Comparison of ENCODE assay signal across 25 cellular contexts in genomic region chr18:3872651-3873050, GRCh38.
DNase-seq lines count a peak whose midpoint lies in the region; ATAC-seq and TF ChIP-seq lines count a peak whose summit lies in the region.
"Had no signal": no experiment of that assay in that cellular context is flagged by ENCODE, and none has a peak within 500 bp of the region (broad histone marks: within the 10 kb centered on the region; RNA-seq: fewer than 3 reads in every experiment).

No MANE protein-coding gene starts in this region.

- H3K56ac ChIP-seq in IMR-90 (ENCODE audit: extremely low read depth, insufficient read depth, low read length), result no peak overlapping the region

- no peaks in the 10 kb centered on the region for H3K9me1 ChIP-seq in IMR-90 (ENCODE audit: insufficient read depth, low read length)

- no peak overlapping the region for H3K23ac ChIP-seq in IMR-90 (ENCODE audit: low read depth, low read length)

- H2BK20ac ChIP-seq in IMR-90 (ENCODE audit: low read depth, low read length), result no peak overlapping the region

- H3K9ac ChIP-seq in IMR-90 (ENCODE audit: low read depth, low read length) (no peak overlapping the region; the same call in 1 of the 2 replicates), SK-N-MC (ENCODE audit: insufficient read length) (peak overlapping the region; percentile 57), colonic mucosa (ENCODE audit: low read depth in 2 of 2, low read length in 2 of 2) (no peak overlapping the region)

- ATAC-seq in IMR-90 (ENCODE audit: low read depth) (no peak), upper lobe of right lung (no peak)
- ATAC-seq: effector memory CD8-positive, alpha-beta T cell; left lobe of liver had no signal

- no peak overlapping the region for H2BK120ac ChIP-seq in IMR-90 (ENCODE audit: low read depth, low read length)

- peak overlapping the region; percentile 88 for H3K27ac ChIP-seq in A673 (ENCODE audit: low read depth, low read length, poor library complexity, severe bottlenecking)
- no peak overlapping the region for H3K27ac ChIP-seq in IMR-90 (ENCODE audit: insufficient read depth, low read length)
- H3K27ac ChIP-seq in SK-N-MC, result peak overlapping the region; percentile 70
- H3K27ac ChIP-seq in upper lobe of right lung, result no peak overlapping the region
- no peak overlapping the region for H3K27ac ChIP-seq in colonic mucosa
- H3K27ac ChIP-seq: sigmoid colon, suprapubic skin, WERI-Rb-1 had no signal

- peaks cover 25% of the 10 kb centered on the region for H3K27me3 Mint-ChIP-seq in activated T-helper 2 cell treated with anti-CD3 and anti-CD28 coated beads, Interferon-gamma antibody, Interleukin-2, Interleukin-4, amounts not matched to agents 10 μg/mL and 5 μg/mL and 100 μg/mL, durations not matched to agents 14 hours and 24 hours and 36 hours (ENCODE audit: low read depth)

- no peak overlapping the region; a peak in 1 of 4 replicates for H4K8ac ChIP-seq in IMR-90 (ENCODE audit: low read depth in 2 of 2, low read length in 2 of 2)

- H3K14ac ChIP-seq in IMR-90 (replicated peaks; ENCODE audit: low read depth, low read length), result no peak overlapping the region

- intact Hi-C loops in A673 (cut with micrococcal nuclease; ENCODE audit: unreplicated experiment), result loop anchor here (1.0 to 5.0 kb wide), 3 partner anchors 123 to 270 kb away; no protein-coding TSS in a partner anchor
- intact Hi-C loops in IMR-90 (cut with micrococcal nuclease), result loop anchor here (1.0 to 5.0 kb wide), 5 partner anchors 123 to 590 kb away; partner anchors contain the start of gene TGIF1
- intact Hi-C loops in upper lobe of right lung (cut with DNase I), result no loop called here
- intact Hi-C loops in colonic mucosa (cut with DNase I), result loop anchor here (5.0 kb wide), 1 partner anchor 170 kb away; no protein-coding TSS in a partner anchor
- intact Hi-C loops in activated T-helper 2 cell treated with anti-CD3 and anti-CD28 coated beads, Interferon-gamma antibody, Interleukin-2, Interleukin-4, amounts not matched to agents 10 μg/mL and 5 μg/mL and 100 μg/mL, durations not matched to agents 14 hours and 24 hours and 36 hours (cut with micrococcal nuclease), result no loop called here

- H4K5ac ChIP-seq in IMR-90 (ENCODE audit: low read depth, low read length), result no peak overlapping the region; the same call in 1 of the 2 replicates

- no peak for TF ChIP-seq CTCF in A673 (conservative IDR thresholded peaks at IDR 0.05; ENCODE audit: low read depth, low read length)
- no peak for TF ChIP-seq CTCF in IMR-90 (conservative IDR thresholded peaks at IDR 0.05; ENCODE audit: low read depth, low read length)
- TF ChIP-seq CTCF in epithelial cell of proximal tubule (conservative IDR thresholded peaks at IDR 0.05; ENCODE audit: low read depth, low read length), result no peak
- no peak for TF ChIP-seq CTCF in upper lobe of right lung (IDR thresholded peaks at IDR 0.05)
- no peak for TF ChIP-seq CTCF in colonic mucosa (IDR thresholded peaks at IDR 0.05)

- H3K4me2 ChIP-seq in IMR-90 (ENCODE audit: low read depth, low read length), result peak overlapping the region; percentile 25; the same call in 1 of the 2 replicates

- H3K4me3 ChIP-seq in A673 (ENCODE audit: low read depth, low read length, poor library complexity, severe bottlenecking) (peak overlapping the region; percentile 49), IMR-90 (ENCODE audit: insufficient read depth, low read depth, low read length) (no peak overlapping the region), SK-N-MC (peak overlapping the region; percentile 68), epithelial cell of proximal tubule (ENCODE audit: low read depth, low read length) (peak overlapping the region; percentile 65), upper lobe of right lung (no peak overlapping the region), colonic mucosa (no peak overlapping the region)
- H3K4me3 ChIP-seq: sigmoid colon, suprapubic skin had no signal

- peak overlapping the region; percentile 39 for H3K18ac ChIP-seq in IMR-90 (ENCODE audit: low read depth, low read length)

- H3K4me1 Mint-ChIP-seq in activated T-helper 2 cell treated with anti-CD3 and anti-CD28 coated beads, Interferon-gamma antibody, Interleukin-2, Interleukin-4, amounts not matched to agents 10 μg/mL and 5 μg/mL and 100 μg/mL, durations not matched to agents 14 hours and 24 hours and 36 hours (ENCODE audit: low read depth), result no peaks in the 10 kb centered on the region

- H3K9me3 ChIP-seq in A673 (ENCODE audit: low read depth, low read length, poor library complexity, severe bottlenecking), result no peaks in the 10 kb centered on the region
- no peaks in the 10 kb centered on the region for H3K9me3 ChIP-seq in IMR-90 (ENCODE audit: control insufficient read depth, insufficient read depth, low read length)
- no peaks in the 10 kb centered on the region for H3K9me3 ChIP-seq in SK-N-MC (ENCODE audit: low read depth, low read length)
- H3K9me3 ChIP-seq in upper lobe of right lung, result no peaks in the 10 kb centered on the region
- no peaks in the 10 kb centered on the region for H3K9me3 ChIP-seq in colonic mucosa
- H3K9me3 ChIP-seq: sigmoid colon, suprapubic skin had no signal

- H4K20me1 ChIP-seq in IMR-90 (ENCODE audit: insufficient read depth, low read length), result no peaks in the 10 kb centered on the region

- H3K4me3 Mint-ChIP-seq in activated T-helper 2 cell treated with anti-CD3 and anti-CD28 coated beads, Interferon-gamma antibody, Interleukin-2, Interleukin-4, amounts not matched to agents 10 μg/mL and 5 μg/mL and 100 μg/mL, durations not matched to agents 14 hours and 24 hours and 36 hours (ENCODE audit: low read depth), result no peak overlapping the region
- H3K4me3 Mint-ChIP-seq: CD4-positive, alpha-beta T cell; effector memory CD8-positive, alpha-beta T cell; T-helper 1 cell treated with Interleukin-12 subunit alpha and Interleukin-12 subunit beta and Interleukin-4 antibody, amounts not matched to agents 30 μg/mL and 1 μg/mL, for 36 hours had no signal

- H2AK5ac ChIP-seq in IMR-90 (ENCODE audit: low read depth, low read length), result no peak overlapping the region

- H3K4ac ChIP-seq in IMR-90 (ENCODE audit: low read depth, low read length), result no peak overlapping the region

- H3K79me1 ChIP-seq in IMR-90 (ENCODE audit: low read depth in 1 of 2, low read length in 2 of 2), result no peaks in the 10 kb centered on the region

- dilution Hi-C loops in IMR-90 (cut with HindIII; ENCODE audit: low sequenced_read_pairs, unreplicated experiment), result no loop called here

- in situ Hi-C loops in IMR-90 (cut with MboI; ENCODE audit: low sequenced_read_pairs), result loop anchor here (5.0 kb wide), 1 partner anchor 95 kb away; no protein-coding TSS in a partner anchor

- H3K4me1 ChIP-seq in A673 (ENCODE audit: insufficient read depth, low read length, poor library complexity, severe bottlenecking) (peaks cover 74% of the 10 kb centered on the region), IMR-90 (ENCODE audit: control insufficient read depth, insufficient read depth, low read length) (no peaks in the 10 kb centered on the region), upper lobe of right lung (peaks cover 6% of the 10 kb centered on the region), colonic mucosa (no peaks in the 10 kb centered on the region)
- H3K4me1 ChIP-seq: sigmoid colon, suprapubic skin had no signal

- no peak for TF ChIP-seq POLR2A in IMR-90 (IDR thresholded peaks at IDR 0.05; ENCODE audit: low read depth, low read length)

- CTCF ChIA-PET in A673 (lab: Charles Lee) (no interaction called here), IMR-90 (lab: Yijun Ruan, JAX) (no interaction called here)

- H2AFZ ChIP-seq in IMR-90 (replicated peaks; ENCODE audit: low read length, poor library complexity), result no peak overlapping the region

- H2AK9ac ChIP-seq in IMR-90 (replicated peaks; ENCODE audit: low read depth, low read length, poor library complexity), result no peak overlapping the region

- H3K36me3 ChIP-seq in A673 (ENCODE audit: insufficient read depth, low read length, poor library complexity, severe bottlenecking) (no peaks in the 10 kb centered on the region), IMR-90 (ENCODE audit: control insufficient read depth, insufficient read depth, low read length) (no peaks in the 10 kb centered on the region), SK-N-MC (ENCODE audit: insufficient read depth, low read length) (no peaks in the 10 kb centered on the region), upper lobe of right lung (no peaks in the 10 kb centered on the region), colonic mucosa (no peaks in the 10 kb centered on the region)
- H3K36me3 ChIP-seq: sigmoid colon, suprapubic skin, WERI-Rb-1 had no signal

- H3K27me3 ChIP-seq in A673 (replicated peaks; ENCODE audit: insufficient read depth, low read depth, low read length, poor library complexity) (no peaks in the 10 kb centered on the region), IMR-90 (ENCODE audit: control insufficient read depth, insufficient read depth, low read length) (peaks cover 3% of the 10 kb centered on the region; the same call in 1 of the 2 replicates), upper lobe of right lung (no peaks in the 10 kb centered on the region), colonic mucosa (no peaks in the 10 kb centered on the region)
- H3K27me3 ChIP-seq: sigmoid colon, suprapubic skin had no signal

- DNase-seq in A673 (ENCODE audit: low spot score) (peak; percentile 74), IMR-90 (no peak), SK-N-MC (ENCODE audit: low read depth, low spot score) (no peak), epithelial cell of proximal tubule (ENCODE audit: low read depth) (no peak), upper lobe of right lung (no peak), colonic mucosa (no peak)
- no peak for DNase-seq in activated T-helper 2 cell treated with anti-CD3 and anti-CD28 coated beads, Interferon-gamma antibody, Interleukin-2, Interleukin-4, amounts not matched to agents 10 μg/mL and 5 μg/mL and 100 μg/mL, durations not matched to agents 14 hours and 24 hours and 36 hours (ENCODE audit: low spot score)
- no peak for DNase-seq in activated CD8-positive, alpha-beta memory T cell treated with anti-CD3 and anti-CD28 coated beads, Interleukin-2, amount 50 U/mL, for 4 hours
- DNase-seq: activated gamma-delta T cell treated with Interleukin-2 at 50 U/mL for 16 hours; activated T-cell treated with anti-CD3 and anti-CD28 coated beads for 4 hours; CD4-positive, alpha-beta T cell; effector memory CD8-positive, alpha-beta T cell; glutamatergic neuron; HCEC 1CT; KBM-7; NCI-H2029; NCI-H526; nephron progenitor cell; posterior cingulate gyrus; SHP77 treated with DMSO at 0.1 percent for 48 hours; sigmoid colon; WERI-Rb-1 had no signal

- no peak for TF ChIP-seq RAD21 in IMR-90 (IDR thresholded peaks at IDR 0.05; ENCODE audit: low read length)

- no peak overlapping the region for H4K91ac ChIP-seq in IMR-90 (ENCODE audit: insufficient read depth, low read depth, low read length)

- H3K27ac Mint-ChIP-seq in activated T-helper 2 cell treated with anti-CD3 and anti-CD28 coated beads, Interferon-gamma antibody, Interleukin-2, Interleukin-4, amounts not matched to agents 10 μg/mL and 5 μg/mL and 100 μg/mL, durations not matched to agents 14 hours and 24 hours and 36 hours, result no peak overlapping the region
- H3K27ac Mint-ChIP-seq: CD4-positive, alpha-beta T cell; effector memory CD8-positive, alpha-beta T cell; nephron progenitor cell; T-helper 1 cell treated with Interleukin-12 subunit alpha and Interleukin-12 subunit beta and Interleukin-4 antibody, amounts not matched to agents 30 μg/mL and 1 μg/mL, for 36 hours had no signal

- POLR2A ChIA-PET in A673 (lab: Charles Lee; ENCODE audit: low non-redundant PET) (no interaction called here), IMR-90 (lab: Charles Lee; ENCODE audit: unreplicated experiment) (no interaction called here)

- no CpG with 5 or more reads among the region's 2 CpGs for WGBS in IMR-90 (ENCODE audit: extremely low coverage in 2 of 2, insufficient read length in 1 of 2), 2 experiments

- no peak overlapping the region for H2BK15ac ChIP-seq in IMR-90 (ENCODE audit: low read depth, low read length)

- H3K9me3 Mint-ChIP-seq in activated T-helper 2 cell treated with anti-CD3 and anti-CD28 coated beads, Interferon-gamma antibody, Interleukin-2, Interleukin-4, amounts not matched to agents 10 μg/mL and 5 μg/mL and 100 μg/mL, durations not matched to agents 14 hours and 24 hours and 36 hours, result no peaks in the 10 kb centered on the region
- H3K9me3 Mint-ChIP-seq: CD4-positive, alpha-beta T cell; effector memory CD8-positive, alpha-beta T cell; nephron progenitor cell; T-helper 1 cell treated with Interleukin-12 subunit alpha and Interleukin-12 subunit beta and Interleukin-4 antibody, amounts not matched to agents 30 μg/mL and 1 μg/mL, for 36 hours had no signal

- H2BK5ac ChIP-seq in IMR-90 (ENCODE audit: low read depth, low read length, poor library complexity, severe bottlenecking), result no peak overlapping the region

- H3K36me3 Mint-ChIP-seq in activated T-helper 2 cell treated with anti-CD3 and anti-CD28 coated beads, Interferon-gamma antibody, Interleukin-2, Interleukin-4, amounts not matched to agents 10 μg/mL and 5 μg/mL and 100 μg/mL, durations not matched to agents 14 hours and 24 hours and 36 hours (ENCODE audit: low read depth), result no peaks in the 10 kb centered on the region

- BruUV-seq in A673 (replicated peaks; lab: Mats Ljungman, UMichigan) (no TSS peak), IMR-90 (replicated peaks; lab: Mats Ljungman, UMichigan) (no TSS peak)

Comparison
In these comparisons a context has a peak if more than half of its experiments do, and no peak if none do; other contexts are left out.
1. H3K27ac ChIP-seq: peak in A673 (single experiment) and SK-N-MC (single experiment); none in IMR-90 (single experiment), upper lobe of right lung (single experiment) and colonic mucosa (single experiment).
2. H3K4me3 ChIP-seq: peak in A673 (single experiment), SK-N-MC (single experiment) and epithelial cell of proximal tubule (single experiment); none in IMR-90 (single experiment), upper lobe of right lung (single experiment) and colonic mucosa (single experiment).
3. intact Hi-C loops: an anchor here in A673 (1.0 to 5.0 kb wide), IMR-90 (1.0 to 5.0 kb wide) and colonic mucosa (5.0 kb wide); none called in upper lobe of right lung and activated T-helper 2 cell treated with anti-CD3 and anti-CD28 coated beads, Interferon-gamma antibody, Interleukin-2, Interleukin-4, amounts not matched to agents 10 μg/mL and 5 μg/mL and 100 μg/mL, durations not matched to agents 14 hours and 24 hours and 36 hours.